Comparison of ENCODE assay signal across 25 cellular contexts in the genomic region with DNA sequence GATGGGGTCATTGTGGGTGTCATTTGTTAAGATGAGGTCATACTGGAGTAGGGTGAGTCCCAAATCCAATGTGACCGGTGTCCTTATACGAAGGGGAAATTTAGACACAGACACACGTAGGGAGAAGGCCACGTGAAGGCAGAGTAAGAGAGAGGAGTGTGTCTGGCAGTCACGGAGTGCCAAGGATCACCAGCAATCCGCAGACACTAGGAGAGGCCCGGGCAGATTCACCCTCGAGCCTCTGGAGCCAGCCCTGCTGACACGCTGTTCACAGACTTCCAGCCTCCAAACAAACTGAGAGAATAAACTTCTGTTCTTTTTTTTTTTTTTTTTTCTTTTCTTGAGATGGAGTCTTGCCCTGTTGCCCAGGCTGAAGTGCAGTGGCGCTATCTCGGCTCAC.
"Had no signal": no experiment of that assay in that cellular context is flagged by ENCODE, and none has a peak within 500 bp of the region (broad histone marks: within the 10 kb centered on the region; RNA-seq: fewer than 3 reads in every experiment).

No MANE protein-coding gene starts in this region.

- H3K36me3 ChIP-seq: colonic mucosa had no signal

- H3K4me3 ChIP-seq: colonic mucosa, esophagus squamous epithelium, gastrocnemius medialis, heart right ventricle, left lung, lower lobe of right lung, mucosa of descending colon had no signal

- H3K9me3 Mint-ChIP-seq: effector memory CD8-positive, alpha-beta T cell; mesothelial cell of epicardium had no signal

- H3K27me3 ChIP-seq: colonic mucosa, esophagus squamous epithelium, gastrocnemius medialis, heart right ventricle, left lung had no signal

- DNase-seq: colonic mucosa; cortex of kidney; effector CD8-positive, alpha-beta T cell; effector memory CD8-positive, alpha-beta T cell; endodermal cell; erythroblast; esophagus squamous epithelium; foreskin fibroblast; foreskin melanocyte; gastrocnemius medialis; glutamatergic neuron; head of caudate nucleus; heart right ventricle; hippocampal formation; left cardiac atrium; left lung; left ventricle myocardium superior; lower lobe of right lung; mesenchymal stem cell; mucosa of descending colon; naive B cell had no signal

- H3K4me1 Mint-ChIP-seq: endodermal cell, mesothelial cell of epicardium had no signal

- H3K4me1 ChIP-seq: colonic mucosa, esophagus squamous epithelium, gastrocnemius medialis, heart right ventricle, left lung, lower lobe of right lung had no signal

- H3K27me3 Mint-ChIP-seq: dendritic cell treated with granulocyte-macrophage colony-stimulating factor and Interleukin-4, amounts not matched to agents 40 ng/mL and 50 ng/mL, for 4 days; effector memory CD8-positive, alpha-beta T cell; naive B cell had no signal

- H3K27ac Mint-ChIP-seq: dendritic cell treated with granulocyte-macrophage colony-stimulating factor and Interleukin-4, amounts not matched to agents 40 ng/mL and 50 ng/mL, for 4 days; effector memory CD8-positive, alpha-beta T cell; endodermal cell; mesothelial cell of epicardium had no signal

- H3K27ac ChIP-seq: colonic mucosa, epithelial cell of prostate, esophagus squamous epithelium, gastrocnemius medialis, heart right ventricle, left lung, lower lobe of right lung had no signal

- ATAC-seq: effector memory CD8-positive, alpha-beta T cell; esophagus mucosa; gastrocnemius medialis; heart right ventricle; left cardiac atrium; left lung; left ventricle myocardium superior; lower lobe of right lung; mucosa of descending colon had no signal

- H3K4me3 Mint-ChIP-seq: dendritic cell treated with granulocyte-macrophage colony-stimulating factor and Interleukin-4, amounts not matched to agents 40 ng/mL and 50 ng/mL, for 4 days; effector memory CD8-positive, alpha-beta T cell; endodermal cell; mesothelial cell of epicardium; naive B cell had no signal
